ENCODE assay signal across 8 cellular contexts in genomic region chr12:93135286-93136239, GRCh38.
DNase-seq lines count a peak whose midpoint lies in the region; ATAC-seq and TF ChIP-seq lines count a peak whose summit lies in the region.
"Had no signal": no experiment of that assay in that cellular context is flagged by ENCODE, and none has a peak within 500 bp of the region (broad histone marks: within the 10 kb centered on the region; RNA-seq: fewer than 3 reads in every experiment).

No MANE protein-coding gene starts in this region.

- no peak for TF ChIP-seq POLR2A in adrenal gland (IDR thresholded peaks at IDR 0.05)

- no peaks in the 10 kb centered on the region for H3K27me3 Mint-ChIP-seq in chondrocyte (ENCODE audit: low read depth)

- no peak overlapping the region for H3K4me3 Mint-ChIP-seq in chondrocyte (ENCODE audit: unreplicated experiment)

- no peak overlapping the region for H3K4me3 ChIP-seq in skeletal muscle cell (ENCODE audit: low read depth, low read length)
- no peak overlapping the region for H3K4me3 ChIP-seq in adrenal gland
- H3K4me3 ChIP-seq: SJSA1 had no signal

- H3K36me3 ChIP-seq in adrenal gland (replicated peaks in 1 of 2), result no peaks in the 10 kb centered on the region
- H3K36me3 ChIP-seq: SJSA1 had no signal

- peaks cover 28% of the 10 kb centered on the region for H3K4me1 Mint-ChIP-seq in chondrocyte (ENCODE audit: low read depth)

- no peaks in the 10 kb centered on the region for H3K9me3 Mint-ChIP-seq in chondrocyte (ENCODE audit: low read depth)

- no peak overlapping the region for H3K27ac ChIP-seq in adrenal gland
- H3K27ac ChIP-seq: SJSA1 had no signal

- DNase-seq in NCI-H1436 (lab: John Stamatoyannopoulos, UW), result peak; percentile 60
- DNase-seq in chondrocyte (ENCODE audit: low spot score), result no peak
- peak; percentile 64 for DNase-seq in skeletal muscle cell (ENCODE audit: low read depth)
- DNase-seq in adrenal gland, result no peak
- no peak for DNase-seq in NCI-H2171 (lab: John Stamatoyannopoulos, UW)

- 72 to 87% (median 85%) methylated on average over 6 of the region's 6 CpGs for WGBS in adrenal gland, 4 donors

- intact Hi-C loops in adrenal gland (cut with DNase I), result no loop called here

- no peaks in the 10 kb centered on the region for H3K27me3 ChIP-seq in adrenal gland
- H3K27me3 ChIP-seq: SJSA1 had no signal

- no peaks in the 10 kb centered on the region for H3K36me3 Mint-ChIP-seq in chondrocyte (ENCODE audit: low read depth)

- peak overlapping the region; percentile 15 for H3K27ac Mint-ChIP-seq in chondrocyte (ENCODE audit: unreplicated experiment)

- H3K4me1 ChIP-seq in adrenal gland (replicated peaks in 1 of 2), result peaks cover 0 to 16% of the 10 kb centered on the region in 2 donors

- H3K9me3 ChIP-seq in adrenal gland (replicated peaks in 1 of 3), result no peaks in the 10 kb centered on the region
- H3K9me3 ChIP-seq: SJSA1 had no signal

- ATAC-seq in GM21529 (IDR thresholded peaks at IDR 0.05; ENCODE audit: unreplicated experiment) (peak; percentile 40), HG02623 (IDR thresholded peaks at IDR 0.05; ENCODE audit: unreplicated experiment) (no peak)

- no peak for TF ChIP-seq CTCF in chondrocyte (IDR thresholded peaks at IDR 0.05)
- TF ChIP-seq CTCF in adrenal gland (IDR thresholded peaks at IDR 0.05), result no peak

Comparison
In these comparisons a context has a peak if more than half of its experiments do, and no peak if none do; other contexts are left out.
1. DNase-seq: peak in NCI-H1436 (single experiment) and skeletal muscle cell (single experiment); none in chondrocyte (single experiment), adrenal gland (0 of 7) and NCI-H2171 (single experiment).